In genomic region chr6:156776470-156776840, GRCh38 we compare ENCODE assay signal across 8 cellular contexts. TPM values are rescaled to one million over a fixed set of nuclear protein-coding genes. Genes with fewer than 3 reads are reported as not detected.
DNase-seq lines count a peak whose midpoint lies in the region; ATAC-seq lines count a peak whose summit lies in the region.

No MANE protein-coding gene starts in this region.

- DNase-seq in SIG-M5 treated with dmso at 0.1 percent for 504 hours (lab: John Stamatoyannopoulos, UW; ENCODE audit: unreplicated experiment) (peak; percentile 46), SIG-M5 (lab: John Stamatoyannopoulos, UW) (no peak), NCI-H2171 treated with DMSO at 0.1 percent for 48 hours (lab: John Stamatoyannopoulos, UW) (peak; percentile 82), NCI-H1048 (lab: John Stamatoyannopoulos, UW) (no peak), GM19238 (ENCODE audit: insufficient read length, low spot score) (no peak)
- DNase-seq in stimulated activated naive B cell treated with anti-CD40 and anti-IgM and Interleukin-4, amounts not matched to agents 10 μg/mL and 1 μg/mL and 100 μg/mL, for 72 hours: no peak

- ATAC-seq in stimulated activated naive B cell treated with anti-CD40 and anti-IgM and Interleukin-4, amounts not matched to agents 10 μg/mL and 1 μg/mL and 100 μg/mL, for 72 hours (replicated peaks): no peak

- H3K4me3 ChIP-seq in iPS-20b (ENCODE audit: low read length): peak overlapping the region; percentile 77

- peaks cover 22 to 40% of the 10 kb centered on the region in 2 donors for H3K4me1 Mint-ChIP-seq in stimulated activated naive B cell treated with anti-CD40 and anti-IgM and Interleukin-4, amounts not matched to agents 10 μg/mL and 1 μg/mL and 100 μg/mL, for 72 hours

- no peaks in the 10 kb centered on the region for H3K36me3 ChIP-seq in iPS-20b (ENCODE audit: insufficient read depth, low read depth, low read length)

- no peaks in the 10 kb centered on the region for H3K27me3 ChIP-seq in iPS-20b (ENCODE audit: insufficient read depth, low read length)

- H3K27ac ChIP-seq in adipose tissue (ENCODE audit: low read depth, low read length): peak overlapping the region; percentile 0
- H3K27ac ChIP-seq in iPS-20b (ENCODE audit: low read length): no peak overlapping the region

- peak overlapping the region; percentile 84 for H3K9ac ChIP-seq in iPS-20b (ENCODE audit: low read depth, low read length)

- peak overlapping the region; percentile 83 to 95 for H3K4me3 Mint-ChIP-seq in stimulated activated naive B cell treated with anti-CD40 and anti-IgM and Interleukin-4, amounts not matched to agents 10 μg/mL and 1 μg/mL and 100 μg/mL, for 72 hours

- H3K9me3 Mint-ChIP-seq in stimulated activated naive B cell treated with anti-CD40 and anti-IgM and Interleukin-4, amounts not matched to agents 10 μg/mL and 1 μg/mL and 100 μg/mL, for 72 hours: no peaks in the 10 kb centered on the region

- 0 to 2% (median 1%) methylated on average over 8 of the region's 8 CpGs for WGBS in adipose tissue, 3 donors

- peaks cover 41% of the 10 kb centered on the region for H3K4me1 ChIP-seq in iPS-20b (ENCODE audit: insufficient read depth, low read length)

- H3K27ac Mint-ChIP-seq in stimulated activated naive B cell treated with anti-CD40 and anti-IgM and Interleukin-4, amounts not matched to agents 10 μg/mL and 1 μg/mL and 100 μg/mL, for 72 hours: peak overlapping the region; percentile 93

- H3K9me3 ChIP-seq in iPS-20b (ENCODE audit: insufficient read depth, low read depth, low read length): no peaks in the 10 kb centered on the region

- peaks cover 5 to 6% of the 10 kb centered on the region in 2 donors for H3K36me3 Mint-ChIP-seq in stimulated activated naive B cell treated with anti-CD40 and anti-IgM and Interleukin-4, amounts not matched to agents 10 μg/mL and 1 μg/mL and 100 μg/mL, for 72 hours

- H3K27me3 Mint-ChIP-seq in stimulated activated naive B cell treated with anti-CD40 and anti-IgM and Interleukin-4, amounts not matched to agents 10 μg/mL and 1 μg/mL and 100 μg/mL, for 72 hours: no peaks in the 10 kb centered on the region

RNA-seq across cellular contexts. Expression of gene ARID1B, which starts 0.7 kb away (rescaled TPM):
- polyA plus RNA-seq in adipose tissue: 10 to 100 TPM; 14.0 to 29.2 (median 21.9) TPM

Comparison
In these comparisons a context has a peak if more than half of its experiments do, and no peak if none do; other contexts are left out.
1. DNase-seq: peak in SIG-M5 treated with dmso at 0.1 percent for 504 hours (single experiment) and NCI-H2171 treated with DMSO at 0.1 percent for 48 hours (single experiment); none in SIG-M5 (single experiment), stimulated activated naive B cell treated with anti-CD40 and anti-IgM and Interleukin-4, amounts not matched to agents 10 μg/mL and 1 μg/mL and 100 μg/mL, for 72 hours (single experiment), NCI-H1048 (single experiment) and GM19238 (single experiment).